In genomic region chr2:231643494-231643888, GRCh38 we compare ENCODE assay signal across 10 cellular contexts. TPM values are rescaled to one million over a fixed set of nuclear protein-coding genes. Genes with fewer than 3 reads are reported as not detected.
A peak's percentile ranks its signal among the peaks of the same experiment; 100 is the strongest.
DNase-seq lines count a peak whose midpoint lies in the region; ATAC-seq and TF ChIP-seq lines count a peak whose summit lies in the region.
"Had no signal": no experiment of that assay in that cellular context is flagged by ENCODE, and none has a peak within 500 bp of the region (broad histone marks: within the 10 kb centered on the region; RNA-seq: fewer than 3 reads in every experiment).

No MANE protein-coding gene starts in this region.

- TF ChIP-seq CTCF in MCF 10A (IDR thresholded peaks at IDR 0.05; ENCODE audit: unreplicated experiment) (no peak), transverse colon (IDR thresholded peaks at IDR 0.05) (no peak), WTC11 (IDR thresholded peaks at IDR 0.05) (no peak)

- H3K9me3 ChIP-seq in mucosa of rectum (ENCODE audit: control insufficient read depth in 2 of 2, low read length in 2 of 2) (no peaks in the 10 kb centered on the region), transverse colon (no peaks in the 10 kb centered on the region)

- BruUV-seq in MCF 10A (replicated peaks; lab: Mats Ljungman, UMichigan) = no TSS peak

- no peak for DNase-seq in activated CD4-positive, alpha-beta T cell treated with anti-CD3 and anti-CD28 coated beads, Interleukin-2, amount 10 ng/mL, durations not matched to agents 7 days and 5 days
- DNase-seq in activated CD4-positive, alpha-beta T cell treated with anti-CD3 and anti-CD28 coated beads for 4 hours = no peak
- DNase-seq in MCF 10A (ENCODE audit: unreplicated experiment) (no peak), transverse colon (no peak), immature natural killer cell (no peak), WTC11 (ENCODE audit: low spot score) (no peak), LoVo (ENCODE audit: low spot score) (no peak)

- POLR2A ChIA-PET in activated CD4-positive, alpha-beta T cell treated with anti-CD3 and anti-CD28 coated beads, Interleukin-2, amount 10 ng/mL, durations not matched to agents 7 days and 5 days (lab: Charles Lee) = no interaction called here
- POLR2A ChIA-PET in MCF 10A (lab: Yijun Ruan, JAX) = interaction anchor here (0.7 to 2.2 kb wide), 5 partner anchors 16 to 72 kb away, joined by 3 to 36 read pairs (median 3); no protein-coding TSS in a partner anchor
- POLR2A ChIA-PET in WTC11 (lab: Charles Lee) = no interaction called here

- no peak for TF ChIP-seq POLR2A in transverse colon (IDR thresholded peaks at IDR 0.05)

- no peak for TF ChIP-seq EP300 in transverse colon (IDR thresholded peaks at IDR 0.05; ENCODE audit: low read depth)

- in situ Hi-C loops in transverse colon (cut with MboI; ENCODE audit: low pct_ligation_motif_present in 1 of 4, low pct_unique_long_range_greater_than_20kb in 1 of 4, low sequenced_read_pairs in 3 of 4) = no loop called here

- no peaks in the 10 kb centered on the region for H3K36me3 Mint-ChIP-seq in activated CD4-positive, alpha-beta T cell treated with anti-CD3 and anti-CD28 coated beads, Interleukin-2, amount 10 ng/mL, durations not matched to agents 7 days and 5 days (ENCODE audit: low read depth)
- H3K36me3 Mint-ChIP-seq in MCF 10A (ENCODE audit: insufficient read depth, unreplicated experiment) = no peaks in the 10 kb centered on the region
- H3K36me3 Mint-ChIP-seq in immature natural killer cell = no peaks in the 10 kb centered on the region
- H3K36me3 Mint-ChIP-seq in WTC11 = no peaks in the 10 kb centered on the region

- peak overlapping the region; percentile 89 for H3K27ac Mint-ChIP-seq in activated CD4-positive, alpha-beta T cell treated with anti-CD3 and anti-CD28 coated beads, Interleukin-2, amount 10 ng/mL, durations not matched to agents 7 days and 5 days
- H3K27ac Mint-ChIP-seq in MCF 10A (ENCODE audit: low read depth, unreplicated experiment) (peak overlapping the region; percentile 97), immature natural killer cell (no peak overlapping the region), WTC11 (no peak overlapping the region)

- peaks cover 1% of the 10 kb centered on the region for H3K27me3 Mint-ChIP-seq in activated CD4-positive, alpha-beta T cell treated with anti-CD3 and anti-CD28 coated beads, Interleukin-2, amount 10 ng/mL, durations not matched to agents 7 days and 5 days
- H3K27me3 Mint-ChIP-seq in MCF 10A (ENCODE audit: insufficient read depth, unreplicated experiment) (no peaks in the 10 kb centered on the region), immature natural killer cell (ENCODE audit: low read depth in 3 of 3) (no peaks in the 10 kb centered on the region), WTC11 (ENCODE audit: low read depth) (0 out of 2 replicates have a peak, but pooled peaks cover 3% of the 10 kb centered on the region)

- CTCF ChIA-PET in activated CD4-positive, alpha-beta T cell treated with anti-CD3 and anti-CD28 coated beads, Interleukin-2, amount 10 ng/mL, durations not matched to agents 7 days and 5 days (lab: Charles Lee) = interaction anchor here (0.6 to 2.8 kb wide), 6 partner anchors 10 to 138 kb away, joined by 3 to 10 read pairs (median 6); no protein-coding TSS in a partner anchor
- CTCF ChIA-PET in MCF 10A (lab: Yijun Ruan, JAX) = interaction anchor here (0.6 to 3.4 kb wide), 4 partner anchors 31 to 74 kb away, joined by 3 to 20 read pairs (median 3); no protein-coding TSS in a partner anchor
- CTCF ChIA-PET in WTC11 (lab: Charles Lee) = interaction anchor here (1.1 to 3.8 kb wide), 3 partner anchors 29 to 32 kb away, joined by 4 to 15 read pairs (median 5); no protein-coding TSS in a partner anchor

- peak overlapping the region; percentile 83 to 87 for H3K9ac ChIP-seq in mucosa of rectum (ENCODE audit: low read depth in 1 of 2, low read length in 2 of 2)

- no peak for ATAC-seq in WTC11

- no peaks in the 10 kb centered on the region for H3K27me3 ChIP-seq in mucosa of rectum (ENCODE audit: control insufficient read depth in 2 of 2, insufficient read depth in 2 of 2, low read length in 2 of 2)
- H3K27me3 ChIP-seq in transverse colon = no peaks in the 10 kb centered on the region

- H3K36me3 ChIP-seq in mucosa of rectum (ENCODE audit: control insufficient read depth in 2 of 2, insufficient read depth in 2 of 2, low read length in 2 of 2) = no peaks in the 10 kb centered on the region
- no peaks in the 10 kb centered on the region for H3K36me3 ChIP-seq in transverse colon

- 82 to 100% methylated on average over 2 to 8 of the region's 8 CpGs for WGBS in transverse colon (ENCODE audit: low coverage in 1 of 2), 2 donors

- peaks cover 27% of the 10 kb centered on the region for H3K4me1 Mint-ChIP-seq in activated CD4-positive, alpha-beta T cell treated with anti-CD3 and anti-CD28 coated beads, Interleukin-2, amount 10 ng/mL, durations not matched to agents 7 days and 5 days
- H3K4me1 Mint-ChIP-seq in MCF 10A (ENCODE audit: insufficient read depth, unreplicated experiment) (peaks cover 33% of the 10 kb centered on the region), immature natural killer cell (peaks cover 9 to 12% of the 10 kb centered on the region in 2 donors), WTC11 (peaks cover 28% of the 10 kb centered on the region)

- H3K27ac ChIP-seq in mucosa of rectum (ENCODE audit: low read depth in 2 of 2, low read length in 2 of 2) = peak overlapping the region; percentile 98
- H3K27ac ChIP-seq in transverse colon = peak overlapping the region; percentile 92 to 95 (median 94)

- H3K4me3 Mint-ChIP-seq in activated CD4-positive, alpha-beta T cell treated with anti-CD3 and anti-CD28 coated beads, Interleukin-2, amount 10 ng/mL, durations not matched to agents 7 days and 5 days = no peak overlapping the region
- no peak overlapping the region for H3K4me3 Mint-ChIP-seq in MCF 10A (ENCODE audit: unreplicated experiment)
- no peak overlapping the region for H3K4me3 Mint-ChIP-seq in immature natural killer cell
- H3K4me3 Mint-ChIP-seq in WTC11 = no peak overlapping the region

- intact Hi-C loops in MCF 10A (cut with micrococcal nuclease) (no loop called here), transverse colon (cut with DNase I; ENCODE audit: low total_unique reads) (no loop called here)

- H3K4me1 ChIP-seq in mucosa of rectum (ENCODE audit: control insufficient read depth in 2 of 2, insufficient read depth in 2 of 2, low read length in 2 of 2) (peaks cover 38 to 41% of the 10 kb centered on the region in 2 donors), transverse colon (peaks cover 30 to 58% (median 43%) of the 10 kb centered on the region in 4 donors)

- no peaks in the 10 kb centered on the region for H3K9me3 Mint-ChIP-seq in activated CD4-positive, alpha-beta T cell treated with anti-CD3 and anti-CD28 coated beads, Interleukin-2, amount 10 ng/mL, durations not matched to agents 7 days and 5 days
- H3K9me3 Mint-ChIP-seq in MCF 10A (ENCODE audit: unreplicated experiment) (no peaks in the 10 kb centered on the region), immature natural killer cell (no peaks in the 10 kb centered on the region), WTC11 (no peaks in the 10 kb centered on the region)

- H3K4me3 ChIP-seq in mucosa of rectum (ENCODE audit: low read length in 2 of 2) (no peak overlapping the region), transverse colon (no peak overlapping the region)

TF ChIP-seq in WTC11, 78 proteins besides CTCF, POLR2A, EP300 and RAD21 (continues in another document):
- TF ChIP-seq STAT6 (CRISPR knock-in tag; conservative IDR thresholded peaks at IDR 0.05; ENCODE audit: low read depth) (no peak), USF1 (CRISPR knock-in tag; IDR thresholded peaks at IDR 0.05) (no peak), IRF2 (CRISPR knock-in tag; IDR thresholded peaks at IDR 0.05; ENCODE audit: borderline replicate concordance, low read depth) (no peak), RORB (CRISPR knock-in tag; IDR thresholded peaks at IDR 0.05) (no peak)

RNA-seq across cellular contexts. Expression of gene TEX44, which starts 50.8 kb away (rescaled TPM):
- total RNA-seq in activated CD4-positive, alpha-beta T cell treated with anti-CD3 and anti-CD28 coated beads, Interleukin-2, amount 10 ng/mL, durations not matched to agents 7 days and 5 days = not detected
- total RNA-seq in MCF 10A (2022) (not detected in 2 replicates), transverse colon (not detected), WTC11 (2021) (not detected in 3 replicates)
- not detected for polyA plus RNA-seq in immature natural killer cell
- total RNA-seq: A673 had no signal
- polyA plus RNA-seq: neural cell had no signal

Comparison
In these comparisons a context has a peak if more than half of its experiments do, and no peak if none do; other contexts are left out.
1. H3K27ac Mint-ChIP-seq: peak in activated CD4-positive, alpha-beta T cell treated with anti-CD3 and anti-CD28 coated beads, Interleukin-2, amount 10 ng/mL, durations not matched to agents 7 days and 5 days (single experiment) and MCF 10A (single experiment); none in immature natural killer cell (0 of 6) and WTC11 (single experiment).